In the genomic region with DNA sequence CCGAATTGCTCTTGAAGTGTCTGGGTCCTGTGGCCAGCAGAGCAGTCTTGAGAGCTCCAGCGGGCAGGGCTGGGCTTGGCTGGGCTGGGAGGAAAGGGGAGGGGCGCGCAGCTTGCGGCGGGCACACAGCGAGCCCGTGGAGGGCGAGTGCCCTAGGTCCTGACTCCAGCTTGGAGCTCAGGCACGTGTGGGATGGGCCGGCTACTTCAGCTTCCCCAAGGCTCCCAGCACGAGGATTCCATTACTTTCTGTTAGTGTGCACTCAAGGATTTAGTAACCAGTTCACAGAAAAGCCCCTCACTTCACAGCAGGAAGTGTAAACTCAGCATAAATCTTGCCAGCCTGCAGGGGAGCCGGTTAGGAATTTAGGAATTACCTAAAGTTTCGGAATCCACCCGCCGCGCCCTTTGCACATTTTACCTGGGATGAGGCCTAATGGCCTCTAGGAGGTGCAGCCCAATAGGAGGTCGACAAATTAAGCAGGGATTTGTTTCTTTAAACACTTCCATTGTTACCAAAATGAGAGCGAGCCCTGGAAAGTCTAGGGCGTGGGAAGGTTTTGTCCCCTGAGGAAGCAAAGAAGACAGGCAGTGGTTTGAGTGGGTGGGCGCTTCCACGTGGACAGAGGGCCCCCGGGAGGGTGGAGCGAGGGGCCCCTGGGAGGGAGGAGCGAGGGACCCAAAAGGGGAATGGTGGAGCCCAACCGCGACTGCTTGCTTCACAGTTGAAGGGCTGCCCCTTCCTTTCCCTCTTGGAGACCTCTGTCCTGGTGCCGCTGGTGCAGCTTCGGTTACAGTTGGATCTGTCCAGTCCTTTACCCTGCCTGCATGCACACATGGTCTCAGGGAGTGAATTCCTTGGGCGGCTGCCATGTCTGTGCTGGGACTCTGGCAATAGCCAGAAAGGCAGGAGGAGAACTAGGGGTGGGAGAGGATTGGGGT, we compare ENCODE assay signal across 10 cellular contexts.
DNase-seq lines count a peak whose midpoint lies in the region; FAIRE-seq and TF ChIP-seq lines count a peak whose summit lies in the region.
"Had no signal": no experiment of that assay in that cellular context is flagged by ENCODE, and none has a peak within 500 bp of the region (broad histone marks: within the 10 kb centered on the region; RNA-seq: fewer than 3 reads in every experiment).

No MANE protein-coding gene starts in this region.

- H3K27me3 ChIP-seq in right atrium auricular region: no peaks in the 10 kb centered on the region

- POLR2A ChIA-PET in RWPE1 (lab: Yijun Ruan, JAX; ENCODE audit: low non-redundant PET): no interaction called here

- no peaks in the 10 kb centered on the region for H3K4me1 Mint-ChIP-seq in Calu3 (ENCODE audit: low read depth, unreplicated experiment)
- no peaks in the 10 kb centered on the region for H3K4me1 Mint-ChIP-seq in activated naive CD8-positive, alpha-beta T cell treated with anti-CD3 and anti-CD28 coated beads for 36 hours

- peak overlapping the region; percentile 54 to 76 for H3K27ac ChIP-seq in right atrium auricular region
- H3K27ac ChIP-seq in RWPE1: no peak overlapping the region

- no peak overlapping the region for H3K27ac Mint-ChIP-seq in Calu3 (ENCODE audit: unreplicated experiment)
- no peak overlapping the region for H3K27ac Mint-ChIP-seq in activated naive CD8-positive, alpha-beta T cell treated with anti-CD3 and anti-CD28 coated beads for 36 hours
- H3K27ac Mint-ChIP-seq: activated T-helper 1 cell treated with anti-CD3 and anti-CD28 coated beads, Interleukin-12 subunit alpha, Interleukin-12 subunit beta, Interleukin-2, Interleukin-4 antibody, amounts not matched to agents 30 ng/mL and 10 ng/mL and 1 ng/mL, durations not matched to agents 14 hours and 24 hours and 36 hours had no signal

- BruUV-seq in Calu3 (replicated peaks; lab: Mats Ljungman, UMichigan): no TSS peak

- TF ChIP-seq CTCF in Calu3 (IDR thresholded peaks at IDR 0.05; ENCODE audit: unreplicated experiment) (peak; percentile 22), right atrium auricular region (IDR thresholded peaks at IDR 0.05) (peak in 1 of 2 donors; percentile 28), RWPE1 (conservative IDR thresholded peaks at IDR 0.05; ENCODE audit: low read depth) (no peak)

- no peak for FAIRE-seq in frontal cortex (lab: Jason Lieb, UNC)

- DNase-seq in Calu3: peak; percentile 38
- DNase-seq in activated naive CD8-positive, alpha-beta T cell treated with anti-CD3 and anti-CD28 coated beads for 36 hours: no peak
- DNase-seq in right atrium auricular region (ENCODE audit: low spot score): no peak
- DNase-seq in pons (ENCODE audit: low spot score): peak; percentile 13
- DNase-seq in RWPE1 (ENCODE audit: low spot score): no peak
- DNase-seq in central memory CD4-positive, alpha-beta T cell: no peak
- no peak for DNase-seq in frontal cortex (ENCODE audit: low spot score in 2 of 2)
- no peak for DNase-seq in DMS53 (lab: John Stamatoyannopoulos, UW)
- DNase-seq: NCI-H1092 treated with DMSO at 0.1 percent for 48 hours had no signal

- H3K9me3 ChIP-seq in right atrium auricular region: no peaks in the 10 kb centered on the region

- H3K4me3 ChIP-seq in right atrium auricular region: peak overlapping the region; percentile 24 to 33

- H3K9me3 Mint-ChIP-seq in Calu3 (ENCODE audit: low read depth, unreplicated experiment): peaks cover 6% of the 10 kb centered on the region
- no peaks in the 10 kb centered on the region for H3K9me3 Mint-ChIP-seq in activated naive CD8-positive, alpha-beta T cell treated with anti-CD3 and anti-CD28 coated beads for 36 hours
- H3K9me3 Mint-ChIP-seq: activated T-helper 1 cell treated with anti-CD3 and anti-CD28 coated beads, Interleukin-12 subunit alpha, Interleukin-12 subunit beta, Interleukin-2, Interleukin-4 antibody, amounts not matched to agents 30 ng/mL and 10 ng/mL and 1 ng/mL, durations not matched to agents 14 hours and 24 hours and 36 hours had no signal

- no peak overlapping the region for H3K4me3 Mint-ChIP-seq in Calu3 (ENCODE audit: low read depth, unreplicated experiment)
- H3K4me3 Mint-ChIP-seq in activated naive CD8-positive, alpha-beta T cell treated with anti-CD3 and anti-CD28 coated beads for 36 hours: peak overlapping the region; percentile 9
- H3K4me3 Mint-ChIP-seq: activated T-helper 1 cell treated with anti-CD3 and anti-CD28 coated beads, Interleukin-12 subunit alpha, Interleukin-12 subunit beta, Interleukin-2, Interleukin-4 antibody, amounts not matched to agents 30 ng/mL and 10 ng/mL and 1 ng/mL, durations not matched to agents 14 hours and 24 hours and 36 hours had no signal

- CTCF ChIA-PET in Calu3 (lab: Charles Lee): interaction anchor here (0.7 to 0.9 kb wide), 2 partner anchors 8 to 239 kb away, joined by 3 read pairs; no protein-coding TSS in a partner anchor
- CTCF ChIA-PET in RWPE1 (lab: Yijun Ruan, JAX): interaction anchor here (0.6 kb wide), 2 partner anchors 260 to 1664 kb away, joined by 3 to 4 read pairs; no protein-coding TSS in a partner anchor

- no peaks in the 10 kb centered on the region for H3K36me3 Mint-ChIP-seq in Calu3 (ENCODE audit: insufficient read depth, unreplicated experiment)
- no peaks in the 10 kb centered on the region for H3K36me3 Mint-ChIP-seq in activated naive CD8-positive, alpha-beta T cell treated with anti-CD3 and anti-CD28 coated beads for 36 hours

- H3K27me3 Mint-ChIP-seq in Calu3 (ENCODE audit: unreplicated experiment): no peaks in the 10 kb centered on the region
- H3K27me3 Mint-ChIP-seq in activated naive CD8-positive, alpha-beta T cell treated with anti-CD3 and anti-CD28 coated beads for 36 hours: no peaks in the 10 kb centered on the region

- H3K4me1 ChIP-seq in right atrium auricular region: peaks cover 0 to 32% of the 10 kb centered on the region in 2 donors

- no peaks in the 10 kb centered on the region for H3K36me3 ChIP-seq in right atrium auricular region

- intact Hi-C loops in Calu3 (cut with micrococcal nuclease; ENCODE audit: unreplicated experiment): no loop called here

Comparison
In these comparisons a context has a peak if more than half of its experiments do, and no peak if none do; other contexts are left out.
1. DNase-seq: peak in Calu3 (single experiment) and pons (single experiment); none in activated naive CD8-positive, alpha-beta T cell treated with anti-CD3 and anti-CD28 coated beads for 36 hours (single experiment), right atrium auricular region (single experiment), RWPE1 (single experiment), central memory CD4-positive, alpha-beta T cell (single experiment), frontal cortex (0 of 2) and DMS53 (single experiment).